Comparison of ENCODE assay signal across 2 cellular contexts in the genomic region with DNA sequence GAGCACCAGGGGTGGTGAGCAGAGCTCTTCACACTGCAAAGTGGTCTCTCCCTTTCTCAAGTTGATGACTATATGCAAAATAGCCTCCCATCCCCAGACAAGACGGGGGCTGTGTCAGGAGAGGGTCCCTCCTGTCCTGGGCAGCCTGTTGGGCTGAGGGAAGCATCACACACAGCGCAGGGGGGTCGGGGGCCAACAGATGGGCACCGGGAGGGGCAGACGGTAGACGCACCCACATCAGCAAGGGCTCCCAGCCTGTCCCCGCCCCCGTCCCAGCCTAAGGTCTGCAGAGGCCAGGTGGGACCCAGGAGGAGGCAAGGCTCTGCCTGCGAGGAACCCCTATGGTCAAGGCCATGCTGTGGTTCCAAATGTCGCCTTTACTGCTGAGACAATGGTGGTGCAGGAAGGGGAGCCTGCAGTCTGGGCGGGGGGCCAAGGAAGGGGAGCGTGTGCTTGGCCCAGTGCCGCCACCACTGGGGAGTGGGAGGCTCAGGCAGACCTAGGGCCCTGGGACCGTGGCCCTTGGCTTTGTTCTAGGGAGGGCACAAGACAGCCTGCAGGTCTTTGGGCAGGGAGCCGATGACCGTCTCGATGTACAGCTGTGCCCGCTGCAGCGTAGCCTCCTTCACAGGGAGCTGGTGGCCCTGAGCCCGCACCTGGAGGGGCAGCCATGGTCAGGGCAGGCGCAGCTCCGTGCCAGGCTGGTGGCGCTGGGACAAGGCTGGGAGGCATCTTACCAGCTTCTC.
TF ChIP-seq lines count a peak whose summit lies in the region.

No MANE protein-coding gene starts in this region.

TF ChIP-seq in IMR-90, 13 proteins besides CTCF, POLR2A, EP300 and RAD21:
- TF ChIP-seq, protein P1, sequence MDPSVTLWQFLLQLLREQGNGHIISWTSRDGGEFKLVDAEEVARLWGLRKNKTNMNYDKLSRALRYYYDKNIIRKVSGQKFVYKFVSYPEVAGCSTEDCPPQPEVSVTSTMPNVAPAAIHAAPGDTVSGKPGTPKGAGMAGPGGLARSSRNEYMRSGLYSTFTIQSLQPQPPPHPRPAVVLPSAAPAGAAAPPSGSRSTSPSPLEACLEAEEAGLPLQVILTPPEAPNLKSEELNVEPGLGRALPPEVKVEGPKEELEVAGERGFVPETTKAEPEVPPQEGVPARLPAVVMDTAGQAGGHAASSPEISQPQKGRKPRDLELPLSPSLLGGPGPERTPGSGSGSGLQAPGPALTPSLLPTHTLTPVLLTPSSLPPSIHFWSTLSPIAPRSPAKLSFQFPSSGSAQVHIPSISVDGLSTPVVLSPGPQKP (IDR thresholded peaks at IDR 0.05; ENCODE audit: borderline replicate concordance, low read depth, low read length) = no peak
- no peak for TF ChIP-seq SMC3 (IDR thresholded peaks at IDR 0.05; ENCODE audit: low read depth, low read length)
- no peak for TF ChIP-seq CEBPB (IDR thresholded peaks at IDR 0.05; ENCODE audit: low read depth, low read length)
- TF ChIP-seq USF2 (IDR thresholded peaks at IDR 0.05; ENCODE audit: low read depth, low read length) = no peak
- TF ChIP-seq RFX5 (IDR thresholded peaks at IDR 0.05; ENCODE audit: low read depth, low read length) = no peak
- TF ChIP-seq NFE2L2 (IDR thresholded peaks at IDR 0.05; ENCODE audit: low read depth, low read length) = no peak
- TF ChIP-seq MXI1 (IDR thresholded peaks at IDR 0.05; ENCODE audit: borderline replicate concordance, low read depth, low read length) = no peak

TF ChIP-seq in H1, 55 proteins besides CTCF, POLR2A, EP300 and RAD21:
- TF ChIP-seq EZH2 (IDR thresholded peaks at IDR 0.05; ENCODE audit: low read depth, low read length, severe bottlenecking) (no peak), GTF2F1 (IDR thresholded peaks at IDR 0.05; ENCODE audit: borderline replicate concordance, low read depth, low read length) (no peak), SRF (IDR thresholded peaks at IDR 0.05; ENCODE audit: low read depth, low read length) (no peak), SIN3A (conservative IDR thresholded peaks at IDR 0.05 in 1 of 2, IDR thresholded peaks at IDR 0.05 in 1 of 2; ENCODE audit: low read depth in 1 of 2, low read length in 2 of 2) (no peak), CEBPB (IDR thresholded peaks at IDR 0.05; ENCODE audit: low read depth, low read length) (no peak), POLR2AphosphoS5 (IDR thresholded peaks at IDR 0.05; ENCODE audit: low read depth, low read length) (no peak), KDM1A (IDR thresholded peaks at IDR 0.05; ENCODE audit: borderline replicate concordance, low read length) (no peak), JUND (IDR thresholded peaks at IDR 0.05; ENCODE audit: low read length) (no peak), SIRT6 (IDR thresholded peaks at IDR 0.05; ENCODE audit: low read length) (no peak), KDM4A (IDR thresholded peaks at IDR 0.05; ENCODE audit: low read depth, low read length, severe bottlenecking) (no peak), TEAD4 (IDR thresholded peaks at IDR 0.05; ENCODE audit: low read depth, low read length) (no peak), EGR1 (IDR thresholded peaks at IDR 0.05; ENCODE audit: borderline replicate concordance, low read depth, low read length) (no peak), SP4 (IDR thresholded peaks at IDR 0.05; ENCODE audit: low read length) (no peak), BRCA1 (IDR thresholded peaks at IDR 0.05; ENCODE audit: low read depth, low read length) (no peak), FOSL1 (IDR thresholded peaks at IDR 0.05; ENCODE audit: insufficient read depth, low read depth, low read length) (no peak), CREB1 (IDR thresholded peaks at IDR 0.05) (no peak)
- TF ChIP-seq, protein P2, sequence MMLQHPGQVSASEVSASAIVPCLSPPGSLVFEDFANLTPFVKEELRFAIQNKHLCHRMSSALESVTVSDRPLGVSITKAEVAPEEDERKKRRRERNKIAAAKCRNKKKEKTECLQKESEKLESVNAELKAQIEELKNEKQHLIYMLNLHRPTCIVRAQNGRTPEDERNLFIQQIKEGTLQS (IDR thresholded peaks at IDR 0.05; ENCODE audit: insufficient read depth, low read depth, low read length) = no peak
- TF ChIP-seq, protein P3, sequence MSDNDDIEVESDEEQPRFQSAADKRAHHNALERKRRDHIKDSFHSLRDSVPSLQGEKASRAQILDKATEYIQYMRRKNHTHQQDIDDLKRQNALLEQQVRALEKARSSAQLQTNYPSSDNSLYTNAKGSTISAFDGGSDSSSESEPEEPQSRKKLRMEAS (IDR thresholded peaks at IDR 0.05) = no peak
